ENCODE assay signal across 8 cellular contexts in the genomic region with DNA sequence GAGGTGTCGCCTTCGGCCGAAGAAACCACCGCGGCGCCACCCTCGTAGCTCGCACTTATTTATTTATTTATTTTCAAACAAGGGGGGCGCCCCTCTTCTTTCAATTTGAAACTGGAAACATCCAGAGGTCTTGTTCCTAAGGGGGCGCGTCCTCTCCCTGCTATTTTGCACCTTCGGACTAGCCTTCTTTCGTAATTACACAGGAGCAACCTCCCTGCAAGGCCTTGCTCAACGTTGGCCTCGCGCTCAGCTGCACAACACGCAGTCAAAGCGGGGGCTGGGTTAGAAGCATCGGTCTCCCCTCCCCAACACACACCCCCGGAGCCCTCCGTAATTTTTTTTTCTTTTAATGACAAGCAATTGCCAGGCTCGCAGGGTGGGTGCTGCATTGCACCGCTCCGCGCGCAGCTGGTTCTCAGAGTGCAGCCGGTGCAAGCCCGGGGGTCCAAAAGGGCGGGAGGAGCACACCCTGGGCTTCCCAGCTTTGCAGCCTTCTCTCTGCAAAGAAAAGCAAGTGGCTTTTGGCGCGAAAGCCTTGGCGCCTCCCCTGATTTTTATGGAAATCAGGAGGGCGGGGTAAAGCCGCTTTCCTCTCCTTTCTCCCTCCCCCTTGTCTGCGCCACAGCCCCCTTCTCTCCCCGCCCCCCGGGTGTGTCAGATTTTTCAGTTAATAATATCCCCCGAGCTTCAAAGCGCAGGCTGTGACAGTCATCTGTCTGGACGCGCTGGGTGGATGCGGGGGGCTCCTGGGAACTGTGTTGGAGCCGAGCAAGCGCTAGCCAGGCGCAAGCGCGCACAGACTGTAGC. TPM values are rescaled to one million over a fixed set of nuclear protein-coding genes. Genes with fewer than 3 reads are reported as not detected.
A peak's percentile ranks its signal among the peaks of the same experiment; 100 is the strongest.
DNase-seq lines count a peak whose midpoint lies in the region; ATAC-seq and TF ChIP-seq lines count a peak whose summit lies in the region.

A gene (plus strand): TSS at position 697 of the 807 bp plus-strand sequence. CDS start 1,515 bp downstream, outside the sequence.

- peak; percentile 90 for DNase-seq in DMS79 (lab: John Stamatoyannopoulos, UW)
- peak; percentile 40 for DNase-seq in NCI-H460 (ENCODE audit: extremely low read depth, low read depth)
- DNase-seq in activated naive CD4-positive, alpha-beta T cell treated with anti-CD3 and anti-CD28 coated beads, Interleukin-2, amount 50 U/mL, for 16 hours: peak; percentile 56
- DNase-seq in globus pallidus (ENCODE audit: low spot score): peak; percentile 89
- DNase-seq in HPDE6-E6E7 (ENCODE audit: extremely low spot score): no peak

- ATAC-seq in HG02610 (IDR thresholded peaks at IDR 0.05; ENCODE audit: unreplicated experiment): peak; percentile 15

- H3K4me1 ChIP-seq in urinary bladder (ENCODE audit: insufficient read depth): no peaks in the 10 kb centered on the region

- H3F3A ChIP-seq in neural cell (ENCODE audit: insufficient read depth, low read length, poor library complexity, severe bottlenecking): peaks cover 3% of the 10 kb centered on the region

- H3K36me3 ChIP-seq in neural cell (ENCODE audit: insufficient read depth, low read length): no peaks in the 10 kb centered on the region
- H3K36me3 ChIP-seq in urinary bladder (ENCODE audit: insufficient read depth): no peaks in the 10 kb centered on the region

- peak; percentile 96 for TF ChIP-seq RAD21 in neural cell (conservative IDR thresholded peaks at IDR 0.05)

- peak within 1 kb of the TSS; percentile 43 for H2AFZ ChIP-seq in neural cell (ENCODE audit: low read depth, low read length)

- H3K27ac ChIP-seq in neural cell (ENCODE audit: low read length): peak within 1 kb of the TSS; percentile 82
- H3K27ac ChIP-seq in urinary bladder (ENCODE audit: low read depth): no peak within 1 kb of the TSS

- TF ChIP-seq CTCF in neural cell (IDR thresholded peaks at IDR 0.05; ENCODE audit: poor library complexity, severe bottlenecking): peak; percentile 97

- peak within 1 kb of the TSS; percentile 92 for H3K9ac ChIP-seq in neural cell (ENCODE audit: low read length)

- H4K20me1 ChIP-seq in neural cell (ENCODE audit: insufficient read depth): no peaks in the 10 kb centered on the region

- under 1% methylated on average over 47 of the region's 47 CpGs for WGBS in urinary bladder

- H3K4me3 ChIP-seq in neural cell (ENCODE audit: low read length) (peak within 1 kb of the TSS; percentile 98), urinary bladder (ENCODE audit: low read depth, low read length) (peak within 1 kb of the TSS; percentile 44)

- H3K9me3 ChIP-seq in neural cell (ENCODE audit: low read length): no peaks in the 10 kb centered on the region

- H3K79me2 ChIP-seq in neural cell (replicated peaks; ENCODE audit: insufficient read depth, low read length): peaks cover 44% of the 10 kb centered on the region

- TF ChIP-seq EP300 in neural cell (conservative IDR thresholded peaks at IDR 0.05; ENCODE audit: poor library complexity, severe bottlenecking): peak; percentile 56

- H3K9me2 ChIP-seq in neural cell (ENCODE audit: insufficient read depth, low read length): no peaks in the 10 kb centered on the region

- H3K27me3 ChIP-seq in neural cell (ENCODE audit: insufficient read depth, low read depth, low read length): no peaks in the 10 kb centered on the region

- H3K4me2 ChIP-seq in neural cell (ENCODE audit: low read length): peak within 1 kb of the TSS; percentile 93

TF ChIP-seq in neural cell, 6 proteins besides CTCF, POLR2A, EP300 and RAD21:
- TF ChIP-seq SMC3 (conservative IDR thresholded peaks at IDR 0.05; ENCODE audit: poor library complexity) (peak; percentile 97), TAF1 (IDR thresholded peaks at IDR 0.05; ENCODE audit: low read depth) (peak; percentile 1), POLR2AphosphoS5 (IDR thresholded peaks at IDR 0.05) (peak; percentile 85), MXI1 (conservative IDR thresholded peaks at IDR 0.05; ENCODE audit: poor library complexity, severe bottlenecking) (peak; percentile 81), EZH2 (IDR thresholded peaks at IDR 0.05; ENCODE audit: borderline replicate concordance, insufficient read depth, low read length, poor library complexity, severe bottlenecking) (no peak)
- TF ChIP-seq, protein P1, sequence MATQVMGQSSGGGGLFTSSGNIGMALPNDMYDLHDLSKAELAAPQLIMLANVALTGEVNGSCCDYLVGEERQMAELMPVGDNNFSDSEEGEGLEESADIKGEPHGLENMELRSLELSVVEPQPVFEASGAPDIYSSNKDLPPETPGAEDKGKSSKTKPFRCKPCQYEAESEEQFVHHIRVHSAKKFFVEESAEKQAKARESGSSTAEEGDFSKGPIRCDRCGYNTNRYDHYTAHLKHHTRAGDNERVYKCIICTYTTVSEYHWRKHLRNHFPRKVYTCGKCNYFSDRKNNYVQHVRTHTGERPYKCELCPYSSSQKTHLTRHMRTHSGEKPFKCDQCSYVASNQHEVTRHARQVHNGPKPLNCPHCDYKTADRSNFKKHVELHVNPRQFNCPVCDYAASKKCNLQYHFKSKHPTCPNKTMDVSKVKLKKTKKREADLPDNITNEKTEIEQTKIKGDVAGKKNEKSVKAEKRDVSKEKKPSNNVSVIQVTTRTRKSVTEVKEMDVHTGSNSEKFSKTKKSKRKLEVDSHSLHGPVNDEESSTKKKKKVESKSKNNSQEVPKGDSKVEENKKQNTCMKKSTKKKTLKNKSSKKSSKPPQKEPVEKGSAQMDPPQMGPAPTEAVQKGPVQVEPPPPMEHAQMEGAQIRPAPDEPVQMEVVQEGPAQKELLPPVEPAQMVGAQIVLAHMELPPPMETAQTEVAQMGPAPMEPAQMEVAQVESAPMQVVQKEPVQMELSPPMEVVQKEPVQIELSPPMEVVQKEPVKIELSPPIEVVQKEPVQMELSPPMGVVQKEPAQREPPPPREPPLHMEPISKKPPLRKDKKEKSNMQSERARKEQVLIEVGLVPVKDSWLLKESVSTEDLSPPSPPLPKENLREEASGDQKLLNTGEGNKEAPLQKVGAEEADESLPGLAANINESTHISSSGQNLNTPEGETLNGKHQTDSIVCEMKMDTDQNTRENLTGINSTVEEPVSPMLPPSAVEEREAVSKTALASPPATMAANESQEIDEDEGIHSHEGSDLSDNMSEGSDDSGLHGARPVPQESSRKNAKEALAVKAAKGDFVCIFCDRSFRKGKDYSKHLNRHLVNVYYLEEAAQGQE (IDR thresholded peaks at IDR 0.05; ENCODE audit: borderline replicate concordance): peak; percentile 70

RNA-seq across cellular contexts. Expression of the gene that starts here (rescaled TPM):
- 0.12 TPM in 1 of 2 replicates, not detected in the other for total RNA-seq in NCI-H460 (2014; rRNA removed; shearing (Covaris generic))
- polyA plus RNA-seq in NCI-H460 (2014; cell fraction: nucleus; rRNA removed): not detected in 2 replicates
- polyA plus RNA-seq in neural cell (25.1 and 27.2 TPM in 2 replicates), urinary bladder (0.35 TPM)
- polyA minus RNA-seq in neural cell: 37.5 and 39.7 TPM in 2 replicates
- total RNA-seq in urinary bladder: 3.3 TPM

Comparison
In these comparisons a context has a peak if more than half of its experiments do, and no peak if none do; other contexts are left out.
1. RNA of the gene that starts here (polyA plus RNA-seq): 25.1 to 27.2 TPM in neural cell; 0.35 TPM in urinary bladder (single experiment); every median in the first group is over 10 times any median in the second.
2. Peak in DNase-seq in NCI-H460; RNA of the gene not detected or under 1 TPM.